ENCODE assay signal across 8 cellular contexts in genomic region chr5:32174011-32174866, GRCh38. TPM values are rescaled to one million over a fixed set of nuclear protein-coding genes. Genes with fewer than 3 reads are reported as not detected.
A peak's percentile ranks its signal among the peaks of the same experiment; 100 is the strongest.
DNase-seq lines count a peak whose midpoint lies in the region; ATAC-seq and TF ChIP-seq lines count a peak whose summit lies in the region.

Gene GOLPH3 (minus strand): TSS chr5:32174319. CDS start chr5:32174034, 285 bp downstream.

- H3K4me3 Mint-ChIP-seq in activated naive CD8-positive, alpha-beta T cell treated with anti-CD3 and anti-CD28 coated beads, Interleukin-2, amount 10 ng/mL, durations not matched to agents 7 days and 5 days = peak within 1 kb of the TSS; percentile 98

- H3K36me3 ChIP-seq in SU-DHL-6 (ENCODE audit: low read length) (peaks cover 20% of the 10 kb centered on the region; the same call in 1 of the 2 replicates), parathyroid adenoma (ENCODE audit: control insufficient read depth, insufficient read depth, low read length) (no peaks in the 10 kb centered on the region), tibial artery (peaks cover 1 to 10% (median 2%) of the 10 kb centered on the region in 3 donors)

- TF ChIP-seq CTCF in GM12875 (IDR thresholded peaks at IDR 0.05; ENCODE audit: borderline replicate concordance, insufficient read depth, low read depth, low read length) (no peak), SU-DHL-6 (IDR thresholded peaks at IDR 0.05; ENCODE audit: insufficient read depth, low read length, poor library complexity, severe bottlenecking) (no peak), parathyroid adenoma (IDR thresholded peaks at IDR 0.05) (peak; percentile 7), tibial artery (IDR thresholded peaks at IDR 0.05) (no peak)

- 0 out of 2 replicates have a peak, but pooled peaks cover 4% of the 10 kb centered on the region for H4K20me1 ChIP-seq in SU-DHL-6 (ENCODE audit: low read depth, low read length)

- H3K9me3 Mint-ChIP-seq in activated naive CD8-positive, alpha-beta T cell treated with anti-CD3 and anti-CD28 coated beads, Interleukin-2, amount 10 ng/mL, durations not matched to agents 7 days and 5 days = no peaks in the 10 kb centered on the region

- H3K4me3 ChIP-seq in GM12875 (ENCODE audit: low read depth, low read length) (peak within 1 kb of the TSS; percentile 98), SU-DHL-6 (ENCODE audit: insufficient read depth, low read length, poor library complexity, severe bottlenecking) (peak within 1 kb of the TSS; percentile 99), parathyroid adenoma (ENCODE audit: low read depth, low read length) (peak within 1 kb of the TSS; percentile 79), tibial artery (peak within 1 kb of the TSS; percentile 84 to 100)

- peaks cover 16% of the 10 kb centered on the region for H3K36me3 Mint-ChIP-seq in activated naive CD8-positive, alpha-beta T cell treated with anti-CD3 and anti-CD28 coated beads, Interleukin-2, amount 10 ng/mL, durations not matched to agents 7 days and 5 days

- H3K4me2 ChIP-seq in SU-DHL-6 (ENCODE audit: low read depth, low read length, poor library complexity, severe bottlenecking) (peak within 1 kb of the TSS; percentile 88), parathyroid adenoma (ENCODE audit: low read length) (peak within 1 kb of the TSS; percentile 87)

- peaks cover 12% of the 10 kb centered on the region for H3F3A ChIP-seq in SU-DHL-6 (ENCODE audit: insufficient read depth)

- H3K4me1 ChIP-seq in parathyroid adenoma = no peaks in the 10 kb centered on the region
- peaks cover 0 to 43% (median 19%) of the 10 kb centered on the region in 4 donors for H3K4me1 ChIP-seq in tibial artery

- ATAC-seq in HG02763 (IDR thresholded peaks at IDR 0.05; ENCODE audit: unreplicated experiment) (peak; percentile 80), Right ventricle myocardium inferior (peak; percentile 95)
- ATAC-seq in activated naive CD8-positive, alpha-beta T cell treated with anti-CD3 and anti-CD28 coated beads, Interleukin-2, amount 10 ng/mL, durations not matched to agents 7 days and 5 days (ENCODE audit: low read depth) = peak; percentile 92

- H3K9me3 ChIP-seq in SU-DHL-6 (ENCODE audit: insufficient read depth, low read length) (no peaks in the 10 kb centered on the region), parathyroid adenoma (ENCODE audit: control insufficient read depth, low read length) (no peaks in the 10 kb centered on the region), tibial artery (no peaks in the 10 kb centered on the region)

- H3K27ac Mint-ChIP-seq in activated naive CD8-positive, alpha-beta T cell treated with anti-CD3 and anti-CD28 coated beads, Interleukin-2, amount 10 ng/mL, durations not matched to agents 7 days and 5 days = peak within 1 kb of the TSS; percentile 98

- peak; percentile 92 to 96 (median 96) for DNase-seq in NCI-H1417 (lab: John Stamatoyannopoulos, UW)
- DNase-seq in activated naive CD8-positive, alpha-beta T cell treated with anti-CD3 and anti-CD28 coated beads, Interleukin-2, amount 10 ng/mL, durations not matched to agents 7 days and 5 days = peak; percentile 95
- peak; percentile 99 for DNase-seq in Right ventricle myocardium inferior (ENCODE audit: missing footprints)
- DNase-seq in tibial artery = peak; percentile 95

- POLR2A ChIA-PET in activated naive CD8-positive, alpha-beta T cell treated with anti-CD3 and anti-CD28 coated beads, Interleukin-2, amount 10 ng/mL, durations not matched to agents 7 days and 5 days (lab: Charles Lee) = interaction anchor here (0.6 to 1.8 kb wide), 12 partner anchors 9 to 702 kb away, joined by 3 to 8 read pairs (median 4); partner anchors contain the start of genes MTMR12 and SUB1

- H3K27ac ChIP-seq in SU-DHL-6 (ENCODE audit: low read depth, low read length) (peak within 1 kb of the TSS; percentile 77), parathyroid adenoma (peak within 1 kb of the TSS; percentile 97), tibial artery (peak within 1 kb of the TSS; percentile 100)

- H3K79me2 ChIP-seq in SU-DHL-6 (ENCODE audit: insufficient read depth, low read length) (peaks cover 48% of the 10 kb centered on the region), parathyroid adenoma (peaks cover 20% of the 10 kb centered on the region)

- H3K27me3 ChIP-seq in SU-DHL-6 (ENCODE audit: low read length) = no peaks in the 10 kb centered on the region
- no peaks in the 10 kb centered on the region for H3K27me3 ChIP-seq in parathyroid adenoma (ENCODE audit: control insufficient read depth, insufficient read depth, low read length)
- no peaks in the 10 kb centered on the region for H3K27me3 ChIP-seq in tibial artery

- peaks cover 6% of the 10 kb centered on the region for H3K27me3 Mint-ChIP-seq in activated naive CD8-positive, alpha-beta T cell treated with anti-CD3 and anti-CD28 coated beads, Interleukin-2, amount 10 ng/mL, durations not matched to agents 7 days and 5 days

- intact Hi-C loops in Right ventricle myocardium inferior (cut with DNase I) (loop anchor here (1.0 to 5.0 kb wide), 2 partner anchors 47 to 58 kb away; no protein-coding TSS in a partner anchor), tibial artery (cut with DNase I; ENCODE audit: low total_unique reads) (no loop called here)

- H2AFZ ChIP-seq in SU-DHL-6 (ENCODE audit: low read depth, low read length, severe bottlenecking) (peak within 1 kb of the TSS; percentile 100), parathyroid adenoma (peak within 1 kb of the TSS; percentile 100)

- peaks cover 20% of the 10 kb centered on the region for H3K4me1 Mint-ChIP-seq in activated naive CD8-positive, alpha-beta T cell treated with anti-CD3 and anti-CD28 coated beads, Interleukin-2, amount 10 ng/mL, durations not matched to agents 7 days and 5 days

- H3K9me2 ChIP-seq in SU-DHL-6 (replicated peaks; ENCODE audit: insufficient read depth, low read length) = no peaks in the 10 kb centered on the region

- H3K9ac ChIP-seq in SU-DHL-6 (ENCODE audit: low read length) (peak within 1 kb of the TSS; percentile 99), parathyroid adenoma (peak within 1 kb of the TSS; percentile 85)

RNA-seq across cellular contexts. Expression of gene GOLPH3, which starts in this region (rescaled TPM):
- 10 to 100 TPM; 65.3 to 69.7 TPM for total RNA-seq in activated naive CD8-positive, alpha-beta T cell treated with anti-CD3 and anti-CD28 coated beads, Interleukin-2, amount 10 ng/mL, durations not matched to agents 7 days and 5 days
- total RNA-seq in Right ventricle myocardium inferior = 42.3 TPM

Comparison
In these comparisons a context has a peak if more than half of its experiments do, and no peak if none do; other contexts are left out.
1. Peak in every context shown above with its lines: DNase-seq, ATAC-seq, H3K4me3 ChIP-seq and H3K27ac ChIP-seq.